ENCODE assay signal across 3 cellular contexts in the genomic region with DNA sequence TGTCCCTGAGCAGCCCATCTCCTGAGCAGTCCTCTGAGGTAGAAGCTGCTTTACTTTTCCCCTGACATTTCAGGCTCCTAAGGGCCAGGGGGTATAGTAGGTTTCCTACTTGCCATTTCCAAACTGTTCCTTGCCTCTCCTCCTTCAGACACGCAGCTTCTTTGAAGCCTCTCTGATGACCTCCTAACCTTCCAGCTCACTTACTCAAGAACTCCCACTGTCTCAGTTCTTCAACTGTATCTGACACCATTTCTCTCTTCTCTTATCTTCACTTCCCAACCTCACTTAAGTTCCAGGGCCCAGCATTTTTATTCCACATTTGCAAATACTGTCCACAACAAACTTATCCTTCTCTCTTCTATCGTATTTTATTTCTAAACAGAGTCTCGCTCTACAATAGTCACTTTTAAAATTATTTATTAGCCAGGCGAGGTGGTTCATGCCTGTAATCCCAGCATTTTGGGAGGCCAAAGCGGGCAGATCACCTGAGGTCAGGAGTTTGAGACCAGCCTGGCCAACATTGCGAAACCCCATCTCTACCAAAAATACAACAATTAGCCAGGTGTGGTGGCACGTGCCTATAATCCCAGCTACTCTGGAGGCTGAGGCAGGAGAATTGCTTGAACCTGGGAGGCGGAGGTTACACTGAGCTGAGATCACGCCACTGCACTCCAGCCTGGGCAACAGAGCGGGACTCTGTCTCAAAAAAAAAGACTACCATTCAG. TPM values are rescaled to one million over a fixed set of nuclear protein-coding genes. Genes with fewer than 3 reads are reported as not detected.
"Had no signal": no experiment of that assay in that cellular context is flagged by ENCODE, and none has a peak within 500 bp of the region (broad histone marks: within the 10 kb centered on the region; RNA-seq: fewer than 3 reads in every experiment).

No MANE protein-coding gene starts in this region.

RNA-seq across cellular contexts. Expression of a gene that starts 7.4 kb away (rescaled TPM):
- total RNA-seq: activated CD4-positive, alpha-beta T cell treated with anti-CD3 and anti-CD28 coated beads, Interleukin-2, amount 10 ng/mL, durations not matched to agents 24 days and 14 days; activated CD8-positive, alpha-beta T cell treated with anti-CD3 and anti-CD28 coated beads, Interleukin-2, amount 10 ng/mL, durations not matched to agents 7 days and 5 days; T-helper 1 cell treated with Interleukin-12 subunit alpha and Interleukin-12 subunit beta and Interleukin-4 antibody, amounts not matched to agents 30 ng/mL and 1 ng/mL, for 36 hours had no signal
